ENCODE assay signal across 16 cellular contexts in genomic region chr2:197183355-197183754, GRCh38.
DNase-seq lines count a peak whose midpoint lies in the region; ATAC-seq and TF ChIP-seq lines count a peak whose summit lies in the region.
"Had no signal": no experiment of that assay in that cellular context is flagged by ENCODE, and none has a peak within 500 bp of the region (broad histone marks: within the 10 kb centered on the region; RNA-seq: fewer than 3 reads in every experiment).

No MANE protein-coding gene starts in this region.

- no peaks in the 10 kb centered on the region for H3K9me3 Mint-ChIP-seq in CD4-positive, alpha-beta T cell
- H3K9me3 Mint-ChIP-seq in activated B cell treated with CpG ODN at 0.5 μM for 24 hours: no peaks in the 10 kb centered on the region
- no peaks in the 10 kb centered on the region for H3K9me3 Mint-ChIP-seq in naive B cell
- H3K9me3 Mint-ChIP-seq in effector memory CD8-positive, alpha-beta T cell: no peaks in the 10 kb centered on the region

- no peak overlapping the region for H3K27ac ChIP-seq in CD4-positive, alpha-beta T cell (ENCODE audit: low read depth, low read length)
- H3K27ac ChIP-seq: C4-2B, parathyroid adenoma, PC-9, thyroid gland had no signal

- no peak for DNase-seq in CD4-positive, alpha-beta T cell
- peak; percentile 37 for DNase-seq in ELR (ENCODE audit: low read depth)
- DNase-seq in activated B cell treated with CpG ODN at 0.5 μM for 24 hours: no peak
- DNase-seq in naive B cell: no peak
- DNase-seq in nucleus accumbens (lab: John Stamatoyannopoulos, UW): no peak
- no peak for DNase-seq in NCI-H82 (lab: John Stamatoyannopoulos, UW)
- DNase-seq in effector memory CD8-positive, alpha-beta T cell: no peak
- DNase-seq: activated CD8-positive, alpha-beta memory T cell treated with anti-CD3 and anti-CD28 coated beads, Interleukin-2, amount 50 U/mL, for 48 hours; adrenal gland; islet precursor cell; NCI-H510A treated with DMSO at 0.1 percent for 48 hours; PC-9; thyroid gland had no signal

- H3K27me3 Mint-ChIP-seq in CD4-positive, alpha-beta T cell: no peaks in the 10 kb centered on the region
- H3K27me3 Mint-ChIP-seq in activated B cell treated with CpG ODN at 0.5 μM for 24 hours (no peaks in the 10 kb centered on the region), naive B cell (no peaks in the 10 kb centered on the region)
- H3K27me3 Mint-ChIP-seq in effector memory CD8-positive, alpha-beta T cell: no peaks in the 10 kb centered on the region

- TF ChIP-seq CTCF in CD4-positive, alpha-beta T cell (IDR thresholded peaks at IDR 0.05): no peak
- no peak for TF ChIP-seq CTCF in activated B cell treated with CpG ODN at 0.5 μM for 24 hours (IDR thresholded peaks at IDR 0.05)

- CTCF ChIA-PET in CD4-positive, alpha-beta T cell (lab: Charles Lee): interaction anchor here (1.1 to 4.9 kb wide), 3 partner anchors 8 to 113 kb away, joined by 3 to 20 read pairs (median 4); no protein-coding TSS in a partner anchor
- CTCF ChIA-PET in activated B cell treated with CpG ODN at 0.5 μM for 24 hours (lab: Charles Lee): interaction anchor here (1.5 to 2.6 kb wide), 3 partner anchors 11 to 70 kb away, joined by 4 to 11 read pairs (median 7); no protein-coding TSS in a partner anchor

- H3K4me1 Mint-ChIP-seq in CD4-positive, alpha-beta T cell (ENCODE audit: low read depth): peaks cover 92% of the 10 kb centered on the region
- H3K4me1 Mint-ChIP-seq in activated B cell treated with CpG ODN at 0.5 μM for 24 hours (peaks cover 65% of the 10 kb centered on the region), naive B cell (peaks cover 48 to 74% (median 72%) of the 10 kb centered on the region in 3 donors)
- peaks cover 51 to 84% of the 10 kb centered on the region in 2 donors for H3K4me1 Mint-ChIP-seq in effector memory CD8-positive, alpha-beta T cell (ENCODE audit: low read depth in 2 of 2)

- intact Hi-C loops in CD4-positive, alpha-beta T cell (cut with DNase I, micrococcal nuclease): no loop called here
- intact Hi-C loops in activated B cell treated with CpG ODN at 0.5 μM for 24 hours (cut with micrococcal nuclease): no loop called here

- H3K27ac Mint-ChIP-seq in CD4-positive, alpha-beta T cell: peak overlapping the region; percentile 55
- H3K27ac Mint-ChIP-seq in activated B cell treated with CpG ODN at 0.5 μM for 24 hours: peak overlapping the region; percentile 16
- peak overlapping the region in 5 of 6 donors; percentile 10 to 93 (median 68) for H3K27ac Mint-ChIP-seq in naive B cell
- H3K27ac Mint-ChIP-seq in effector memory CD8-positive, alpha-beta T cell: peak overlapping the region in 1 of 2 donors; percentile 45

- H3K36me3 Mint-ChIP-seq in CD4-positive, alpha-beta T cell (ENCODE audit: low read depth): peaks cover 90% of the 10 kb centered on the region
- H3K36me3 Mint-ChIP-seq in activated B cell treated with CpG ODN at 0.5 μM for 24 hours (ENCODE audit: low read depth): peaks cover 73% of the 10 kb centered on the region
- H3K36me3 Mint-ChIP-seq in naive B cell: peaks cover 37 to 41% of the 10 kb centered on the region in 2 donors
- peaks cover 45% of the 10 kb centered on the region for H3K36me3 Mint-ChIP-seq in effector memory CD8-positive, alpha-beta T cell (ENCODE audit: insufficient read depth)

- POLR2A ChIA-PET in CD4-positive, alpha-beta T cell (lab: Charles Lee): no interaction called here
- POLR2A ChIA-PET in activated B cell treated with CpG ODN at 0.5 μM for 24 hours (lab: Charles Lee): no interaction called here

- no peaks in the 10 kb centered on the region for H3K9me3 ChIP-seq in CD4-positive, alpha-beta T cell (ENCODE audit: control insufficient read depth, low read length)
- H3K9me3 ChIP-seq: adrenal gland, thyroid gland had no signal

- no peak for ATAC-seq in CD4-positive, alpha-beta T cell (ENCODE audit: poor library complexity)
- no peak for ATAC-seq in activated B cell treated with CpG ODN at 0.5 μM for 24 hours (ENCODE audit: low read depth)
- ATAC-seq in naive B cell (ENCODE audit: low read depth in 2 of 2): no peak
- ATAC-seq in effector memory CD8-positive, alpha-beta T cell (replicated peaks): no peak
- ATAC-seq: SK-N-SH treated with all-trans-retinoic acid at 6 μM for 48 hours had no signal

- H3K4me3 Mint-ChIP-seq in CD4-positive, alpha-beta T cell: no peak overlapping the region
- no peak overlapping the region for H3K4me3 Mint-ChIP-seq in activated B cell treated with CpG ODN at 0.5 μM for 24 hours
- no peak overlapping the region for H3K4me3 Mint-ChIP-seq in naive B cell
- no peak overlapping the region for H3K4me3 Mint-ChIP-seq in effector memory CD8-positive, alpha-beta T cell

- H3K27me3 ChIP-seq in CD4-positive, alpha-beta T cell (ENCODE audit: control insufficient read depth, insufficient read depth, low read length): no peaks in the 10 kb centered on the region
- H3K27me3 ChIP-seq: adrenal gland, thyroid gland had no signal
